Comparison of ENCODE assay signal across 9 cellular contexts in genomic region chr2:67838205-67838604, GRCh38.
"Had no signal": no experiment of that assay in that cellular context is flagged by ENCODE, and none has a peak within 500 bp of the region (broad histone marks: within the 10 kb centered on the region; RNA-seq: fewer than 3 reads in every experiment).

No MANE protein-coding gene starts in this region.

- H3K9ac ChIP-seq: GM23248 had no signal

- H3K36me3 ChIP-seq: HAP-1 had no signal

- H3K4me3 ChIP-seq: GM23248, HAP-1, K562 had no signal

- H3K9me3 ChIP-seq: HAP-1 had no signal

- H3K27ac ChIP-seq: GM23248, HL-60 had no signal

- H2AFZ ChIP-seq: GM23248 had no signal

- H3K4me1 ChIP-seq: HAP-1 had no signal

- DNase-seq: GM23248, GOT3, H7, HFFc6 had no signal

- ATAC-seq: HCT116, HepG2, K562 had no signal
